11 cellular contexts compared by ENCODE assay signal in the genomic region with DNA sequence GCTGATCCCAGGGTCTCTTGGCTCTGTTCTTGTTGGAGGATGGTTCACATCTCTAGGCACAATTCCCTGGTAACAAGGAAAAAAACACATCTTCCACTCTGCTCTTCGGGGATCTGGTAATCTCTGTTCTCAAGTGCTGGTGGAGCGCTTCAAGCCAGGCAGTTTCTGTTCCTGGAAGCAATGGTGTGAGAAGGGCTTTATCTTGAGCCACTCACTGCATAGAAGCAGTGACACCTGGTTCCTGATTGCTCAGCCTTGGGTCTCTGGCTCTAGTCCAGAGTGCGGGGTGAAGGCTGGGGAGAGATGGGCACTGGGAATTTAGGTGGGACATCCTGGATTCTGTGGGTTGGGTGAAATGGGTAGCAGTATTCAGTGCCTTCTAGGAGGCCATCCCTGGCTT. TPM values are rescaled to one million over a fixed set of nuclear protein-coding genes. Genes with fewer than 3 reads are reported as not detected.
DNase-seq lines count a peak whose midpoint lies in the region; ATAC-seq and TF ChIP-seq lines count a peak whose summit lies in the region.
"Had no signal": no experiment of that assay in that cellular context is flagged by ENCODE, and none has a peak within 500 bp of the region (broad histone marks: within the 10 kb centered on the region; RNA-seq: fewer than 3 reads in every experiment).

No MANE protein-coding gene starts in this region.

- no peak overlapping the region for H3K4me2 ChIP-seq in GM23248 (ENCODE audit: unreplicated experiment)
- H3K4me2 ChIP-seq: hepatocyte had no signal

- no peak overlapping the region for H3K9ac ChIP-seq in GM23248

- H3K27ac ChIP-seq in heart right ventricle (peak overlapping the region in 9 of 10 donors; percentile 47 to 99 (median 76)), esophagus squamous epithelium (peak overlapping the region in 3 of 4 donors; percentile 41 to 64 (median 48)), vagina (peak overlapping the region; percentile 29), GM23248 (no peak overlapping the region)
- H3K27ac ChIP-seq: hepatocyte had no signal

- no peak for TF ChIP-seq POLR2A in esophagus squamous epithelium (IDR thresholded peaks at IDR 0.05)
- TF ChIP-seq POLR2A in vagina (IDR thresholded peaks at IDR 0.05) = no peak

- TF ChIP-seq CTCF in heart right ventricle (IDR thresholded peaks at IDR 0.05) (no peak), esophagus squamous epithelium (IDR thresholded peaks at IDR 0.05) (no peak), vagina (IDR thresholded peaks at IDR 0.05) (no peak)

- WGBS in heart right ventricle, 2 donors = 31 to 61% methylated on average over 3 of the region's 3 CpGs
- 77% methylated on average over 2 of the region's 3 CpGs; no CpG with 5 or more reads in 1 of the 2 donors for WGBS in esophagus squamous epithelium, 2 donors
- 98 to 100% methylated on average over 3 of the region's 3 CpGs for WGBS in GM23248 (ENCODE audit: low coverage in 1 of 2, low lambda C conversion rate in 2 of 2, missing lambda C conversion rate in 2 of 2), 2 experiments

- no peaks in the 10 kb centered on the region for H3F3A ChIP-seq in GM23248 (ENCODE audit: insufficient read depth)

- H3K27me3 ChIP-seq in heart right ventricle = no peaks in the 10 kb centered on the region
- no peaks in the 10 kb centered on the region for H3K27me3 ChIP-seq in esophagus squamous epithelium
- no peaks in the 10 kb centered on the region for H3K27me3 ChIP-seq in vagina
- H3K27me3 ChIP-seq in GM23248 (replicated peaks; ENCODE audit: insufficient read depth) = no peaks in the 10 kb centered on the region
- H3K27me3 ChIP-seq: hepatocyte had no signal

- H3K9me2 ChIP-seq in GM23248 (ENCODE audit: insufficient read depth) = no peaks in the 10 kb centered on the region

- in situ Hi-C loops in GM23248 (cut with MboI) = no loop called here

- peak in 2 of 8 donors; percentile 9 to 30 for ATAC-seq in heart right ventricle
- no peak for ATAC-seq in Right ventricle myocardium superior (ENCODE audit: poor library complexity)
- peak; percentile 78 for ATAC-seq in HG03103 (IDR thresholded peaks at IDR 0.05; ENCODE audit: low read depth, unreplicated experiment)

- H3K4me1 ChIP-seq in heart right ventricle (peaks cover 29 to 96% (median 68%) of the 10 kb centered on the region in 9 donors), esophagus squamous epithelium (peaks cover 0 to 73% (median 14%) of the 10 kb centered on the region in 3 donors), vagina (peaks cover 39% of the 10 kb centered on the region), GM23248 (ENCODE audit: insufficient read depth) (no peaks in the 10 kb centered on the region; the same call in 1 of the 2 replicates)

- no peaks in the 10 kb centered on the region; the same call in 1 of the 2 replicates for H3K79me2 ChIP-seq in GM23248 (ENCODE audit: insufficient read depth)

- H4K20me1 ChIP-seq in GM23248 (ENCODE audit: insufficient read depth) = no peaks in the 10 kb centered on the region; the same call in 1 of the 2 replicates

- H3K36me3 ChIP-seq in heart right ventricle = no peaks in the 10 kb centered on the region
- no peaks in the 10 kb centered on the region for H3K36me3 ChIP-seq in esophagus squamous epithelium
- no peaks in the 10 kb centered on the region for H3K36me3 ChIP-seq in vagina
- no peaks in the 10 kb centered on the region for H3K36me3 ChIP-seq in GM23248 (ENCODE audit: low read depth)

- no peak overlapping the region for H2AFZ ChIP-seq in GM23248
- H2AFZ ChIP-seq: hepatocyte had no signal

- intact Hi-C loops in heart right ventricle (cut with DNase I) (loop anchor here in 1 of 10 donors (10.0 kb wide), 1 partner anchor 64 kb away; no protein-coding TSS in a partner anchor), Right ventricle myocardium superior (cut with DNase I) (no loop called here), esophagus squamous epithelium (cut with DNase I) (loop anchor here (10.0 kb wide), 1 partner anchor 94 kb away; no protein-coding TSS in a partner anchor), vagina (cut with DNase I) (no loop called here)

- H3K9me3 ChIP-seq in heart right ventricle (no peaks in the 10 kb centered on the region), esophagus squamous epithelium (no peaks in the 10 kb centered on the region), vagina (no peaks in the 10 kb centered on the region), GM23248 (ENCODE audit: low read depth) (no peaks in the 10 kb centered on the region)

- DNase-seq in heart right ventricle (no peak), Right ventricle myocardium superior (no peak), esophagus squamous epithelium (lab: John Stamatoyannopoulos, UW) (no peak), vagina (ENCODE audit: extremely low spot score in 2 of 2) (no peak), GM23248 (no peak), superior temporal gyrus (ENCODE audit: extremely low spot score) (no peak), NCI-H2029 treated with DMSO at 0.1 percent for 48 hours (lab: John Stamatoyannopoulos, UW) (no peak)
- DNase-seq: cerebellar nuclear complex, NCI-H146 had no signal

- H3K4me3 ChIP-seq in heart right ventricle (no peak overlapping the region), esophagus squamous epithelium (no peak overlapping the region), vagina (no peak overlapping the region), GM23248 (no peak overlapping the region)
- H3K4me3 ChIP-seq: hepatocyte had no signal

RNA-seq across cellular contexts. Expression of gene AKAP1, which starts 14.1 kb away (rescaled TPM):
- total RNA-seq in heart right ventricle (100 to 1,000 TPM; 107 to 234 (median 160) TPM), Right ventricle myocardium superior (228 TPM), esophagus squamous epithelium (10 to 100 TPM; 22.6 to 51.9 (median 33.3) TPM), vagina (94.3 TPM)
- polyA plus RNA-seq in heart right ventricle (100 to 1,000 TPM in 1 of 2 donors, 10 to 100 TPM in 1; 31.0 to 101 TPM), GM23248 (2016; fragmentation: Nextera tagmentation; extraction: Ambion mirVana) (7.3 and 8.6 TPM in 2 replicates)
- 9.5 and 10.7 TPM in 2 replicates for total RNA-seq in GM23248 (2014; rRNA removed; shearing (Covaris generic))
